In genomic region chr5:40828021-40828631, GRCh38 we compare ENCODE assay signal across 18 cellular contexts. TPM values are rescaled to one million over a fixed set of nuclear protein-coding genes. Genes with fewer than 3 reads are reported as not detected.
DNase-seq lines count a peak whose midpoint lies in the region; ATAC-seq and TF ChIP-seq lines count a peak whose summit lies in the region.
"Had no signal": no experiment of that assay in that cellular context is flagged by ENCODE, and none has a peak within 500 bp of the region (broad histone marks: within the 10 kb centered on the region; RNA-seq: fewer than 3 reads in every experiment).

No MANE protein-coding gene starts in this region.

- TF ChIP-seq CTCF in HFFc6 (IDR thresholded peaks at IDR 0.05) (no peak), progenitor cell of endocrine pancreas (IDR thresholded peaks at IDR 0.05; ENCODE audit: unreplicated experiment) (no peak)

- peak overlapping the region; percentile 16 for H3K27ac Mint-ChIP-seq in activated T-cell treated with anti-CD3 and anti-CD28 coated beads, Interleukin-2, amount 50 U/mL, for 72 hours
- peak overlapping the region; percentile 64 for H3K27ac Mint-ChIP-seq in HFFc6
- peak overlapping the region; percentile 58 for H3K27ac Mint-ChIP-seq in activated naive CD8-positive, alpha-beta T cell treated with anti-CD3 and anti-CD28 coated beads, Interleukin-2, amount 10 ng/mL, durations not matched to agents 7 days and 5 days
- H3K27ac Mint-ChIP-seq in progenitor cell of endocrine pancreas = peak overlapping the region; percentile 33

- POLR2A ChIA-PET in activated naive CD8-positive, alpha-beta T cell treated with anti-CD3 and anti-CD28 coated beads, Interleukin-2, amount 10 ng/mL, durations not matched to agents 7 days and 5 days (lab: Charles Lee) = no interaction called here

- H3K36me3 Mint-ChIP-seq in activated T-cell treated with anti-CD3 and anti-CD28 coated beads, Interleukin-2, amount 50 U/mL, for 72 hours (ENCODE audit: insufficient read depth in 2 of 2) = peaks cover 32 to 49% of the 10 kb centered on the region in 2 donors
- peaks cover 63% of the 10 kb centered on the region for H3K36me3 Mint-ChIP-seq in HFFc6 (ENCODE audit: low read depth)
- peaks cover 58% of the 10 kb centered on the region for H3K36me3 Mint-ChIP-seq in activated naive CD8-positive, alpha-beta T cell treated with anti-CD3 and anti-CD28 coated beads, Interleukin-2, amount 10 ng/mL, durations not matched to agents 7 days and 5 days
- H3K36me3 Mint-ChIP-seq in progenitor cell of endocrine pancreas (ENCODE audit: insufficient read depth) = peaks cover 50% of the 10 kb centered on the region

- ATAC-seq in activated T-cell treated with anti-CD3 and anti-CD28 coated beads, Interleukin-2, amount 50 U/mL, for 72 hours (replicated peaks in 1 of 2) = no peak
- no peak for ATAC-seq in activated naive CD8-positive, alpha-beta T cell treated with anti-CD3 and anti-CD28 coated beads, Interleukin-2, amount 10 ng/mL, durations not matched to agents 7 days and 5 days (ENCODE audit: low read depth)
- no peak for ATAC-seq in GM18907 (IDR thresholded peaks at IDR 0.05; ENCODE audit: unreplicated experiment)
- ATAC-seq: esophagus mucosa had no signal

- H3K4me1 Mint-ChIP-seq in activated T-cell treated with anti-CD3 and anti-CD28 coated beads, Interleukin-2, amount 50 U/mL, for 72 hours (ENCODE audit: low read depth) = peaks cover 51% of the 10 kb centered on the region
- peaks cover 57% of the 10 kb centered on the region for H3K4me1 Mint-ChIP-seq in HFFc6 (ENCODE audit: low read depth)
- peaks cover 44% of the 10 kb centered on the region for H3K4me1 Mint-ChIP-seq in activated naive CD8-positive, alpha-beta T cell treated with anti-CD3 and anti-CD28 coated beads, Interleukin-2, amount 10 ng/mL, durations not matched to agents 7 days and 5 days
- peaks cover 16% of the 10 kb centered on the region for H3K4me1 Mint-ChIP-seq in progenitor cell of endocrine pancreas (ENCODE audit: low read depth)

- DNase-seq in activated T-cell treated with anti-CD3 and anti-CD28 coated beads, Interleukin-2, amount 50 U/mL, for 72 hours = no peak
- DNase-seq in activated T-cell treated with anti-CD3 and anti-CD28 coated beads, Interleukin-2, amount 50 U/mL, for 1 hour = no peak
- DNase-seq in HFFc6 = no peak
- no peak for DNase-seq in activated naive CD8-positive, alpha-beta T cell treated with anti-CD3 and anti-CD28 coated beads, Interleukin-2, amount 10 ng/mL, durations not matched to agents 7 days and 5 days
- no peak for DNase-seq in progenitor cell of endocrine pancreas (ENCODE audit: low spot score, unreplicated experiment)
- no peak for DNase-seq in NCI-H2171 treated with DMSO at 0.1 percent for 48 hours (lab: John Stamatoyannopoulos, UW)
- no peak for DNase-seq in AG20443 (ENCODE audit: low spot score)
- DNase-seq: activated CD4-positive, alpha-beta T cell treated with anti-CD3 and anti-CD28 coated beads, Interleukin-2, amount 10 ng/mL, durations not matched to agents 24 days and 14 days; glutamatergic neuron; NCI-H146; NCI-H226; nucleus accumbens; Right ventricle myocardium superior; stimulated activated CD4-positive, alpha-beta T cell treated with anti-CD3 and anti-CD28 coated beads, Interleukin-4, amount 100 ng/mL, for 1 hour had no signal

- no peaks in the 10 kb centered on the region for H3K9me3 Mint-ChIP-seq in activated T-cell treated with anti-CD3 and anti-CD28 coated beads, Interleukin-2, amount 50 U/mL, for 72 hours
- H3K9me3 Mint-ChIP-seq in HFFc6 (no peaks in the 10 kb centered on the region), progenitor cell of endocrine pancreas (ENCODE audit: low read depth) (no peaks in the 10 kb centered on the region)
- H3K9me3 Mint-ChIP-seq in activated naive CD8-positive, alpha-beta T cell treated with anti-CD3 and anti-CD28 coated beads, Interleukin-2, amount 10 ng/mL, durations not matched to agents 7 days and 5 days = no peaks in the 10 kb centered on the region
- H3K9me3 Mint-ChIP-seq: activated CD4-positive, alpha-beta T cell treated with anti-CD3 and anti-CD28 coated beads, Interleukin-2, amount 10 ng/mL, durations not matched to agents 24 days and 14 days; memory B cell had no signal

- no peaks in the 10 kb centered on the region for H3K27me3 Mint-ChIP-seq in activated T-cell treated with anti-CD3 and anti-CD28 coated beads, Interleukin-2, amount 50 U/mL, for 72 hours (ENCODE audit: low read depth)
- H3K27me3 Mint-ChIP-seq in HFFc6 (ENCODE audit: insufficient read depth) (peaks cover 20% of the 10 kb centered on the region), progenitor cell of endocrine pancreas (no peaks in the 10 kb centered on the region)
- no peaks in the 10 kb centered on the region for H3K27me3 Mint-ChIP-seq in activated naive CD8-positive, alpha-beta T cell treated with anti-CD3 and anti-CD28 coated beads, Interleukin-2, amount 10 ng/mL, durations not matched to agents 7 days and 5 days
- H3K27me3 Mint-ChIP-seq: activated CD4-positive, alpha-beta T cell treated with anti-CD3 and anti-CD28 coated beads, Interleukin-2, amount 10 ng/mL, durations not matched to agents 24 days and 14 days; memory B cell had no signal

- H3K4me3 Mint-ChIP-seq in activated T-cell treated with anti-CD3 and anti-CD28 coated beads, Interleukin-2, amount 50 U/mL, for 72 hours = no peak overlapping the region
- H3K4me3 Mint-ChIP-seq in HFFc6 (no peak overlapping the region), progenitor cell of endocrine pancreas (ENCODE audit: low read depth) (no peak overlapping the region)
- H3K4me3 Mint-ChIP-seq in activated naive CD8-positive, alpha-beta T cell treated with anti-CD3 and anti-CD28 coated beads, Interleukin-2, amount 10 ng/mL, durations not matched to agents 7 days and 5 days = no peak overlapping the region
- H3K4me3 Mint-ChIP-seq: activated CD4-positive, alpha-beta T cell treated with anti-CD3 and anti-CD28 coated beads, Interleukin-2, amount 10 ng/mL, durations not matched to agents 24 days and 14 days; memory B cell had no signal

RNA-seq across cellular contexts. Expression of gene RPL37, which starts 6.9 kb away (rescaled TPM):
- 1,000 to 10,000 TPM; 2,016 to 2,043 TPM for total RNA-seq in activated T-cell treated with anti-CD3 and anti-CD28 coated beads, Interleukin-2, amount 50 U/mL, for 72 hours
- total RNA-seq in HFFc6 (2021; fragmentation: NEBNext Ultra II Directional; extraction: Animal tissue kit (Norgen Biotek cat#: 25700)) = 1,000 to 10,000 TPM in 4 of 6 experiments, 100 to 1,000 TPM in 2; 854 to 1,142 (median 1,034) TPM
- total RNA-seq in activated naive CD8-positive, alpha-beta T cell treated with anti-CD3 and anti-CD28 coated beads, Interleukin-2, amount 10 ng/mL, durations not matched to agents 7 days and 5 days = 1,000 to 10,000 TPM; 1,700 to 1,758 TPM
- 1,476 and 1,494 TPM in 2 replicates for total RNA-seq in progenitor cell of endocrine pancreas

RNA-seq across cellular contexts. Expression of gene CARD6, which starts 13.0 kb away (rescaled TPM):
- total RNA-seq in activated T-cell treated with anti-CD3 and anti-CD28 coated beads, Interleukin-2, amount 50 U/mL, for 72 hours = 1 to 10 TPM in 1 of 2 donors, under 1 TPM in 1; 0.76 to 1.2 TPM
- total RNA-seq in HFFc6 (2021; fragmentation: NEBNext Ultra II Directional; extraction: Animal tissue kit (Norgen Biotek cat#: 25700)) = 1 to 10 TPM; 1.4 to 3.7 (median 3.4) TPM
- 1 to 10 TPM; 3.5 to 4.4 TPM for total RNA-seq in activated naive CD8-positive, alpha-beta T cell treated with anti-CD3 and anti-CD28 coated beads, Interleukin-2, amount 10 ng/mL, durations not matched to agents 7 days and 5 days
- 0.74 and 1.1 TPM in 2 replicates for total RNA-seq in progenitor cell of endocrine pancreas
- total RNA-seq: G401 had no signal

RNA-seq across cellular contexts. Expression of gene PRKAA1, which starts 30.0 kb away (rescaled TPM):
- 10 to 100 TPM; 62.7 to 69.1 TPM for total RNA-seq in activated T-cell treated with anti-CD3 and anti-CD28 coated beads, Interleukin-2, amount 50 U/mL, for 72 hours
- 100 to 1,000 TPM in 1 of 6 experiments, 10 to 100 TPM in 5; 81.7 to 103 (median 88.3) TPM for total RNA-seq in HFFc6 (2021; fragmentation: NEBNext Ultra II Directional; extraction: Animal tissue kit (Norgen Biotek cat#: 25700))
- total RNA-seq in activated naive CD8-positive, alpha-beta T cell treated with anti-CD3 and anti-CD28 coated beads, Interleukin-2, amount 10 ng/mL, durations not matched to agents 7 days and 5 days = 10 to 100 TPM; 86.4 to 86.7 TPM
- 75.1 and 79.5 TPM in 2 replicates for total RNA-seq in progenitor cell of endocrine pancreas
